In genomic region chr22:32206774-32207758, GRCh38 we compare ENCODE assay signal across 9 cellular contexts. TPM values are rescaled to one million over a fixed set of nuclear protein-coding genes. Genes with fewer than 3 reads are reported as not detected.
DNase-seq lines count a peak whose midpoint lies in the region; FAIRE-seq and TF ChIP-seq lines count a peak whose summit lies in the region.
"Had no signal": no experiment of that assay in that cellular context is flagged by ENCODE, and none has a peak within 500 bp of the region (broad histone marks: within the 10 kb centered on the region; RNA-seq: fewer than 3 reads in every experiment).

No MANE protein-coding gene starts in this region.

- H3K27ac Mint-ChIP-seq in nephron, result no peak overlapping the region

- peaks cover 43% of the 10 kb centered on the region for H3K27me3 Mint-ChIP-seq in nephron (ENCODE audit: low read depth)

- no peak overlapping the region for H3K4me3 ChIP-seq in HL-60 (replicated peaks; ENCODE audit: insufficient read depth, low read length)
- H3K4me3 ChIP-seq in choroid plexus epithelial cell (ENCODE audit: low read depth, low read length), result no peak overlapping the region

- DNase-seq in D721Med (ENCODE audit: insufficient read length, low spot score) (no peak), HL-60 (ENCODE audit: low read depth in 1 of 2, low spot score in 1 of 2) (peak; percentile 53 to 57), SK-N-DZ (ENCODE audit: low spot score) (peak; percentile 32), choroid plexus epithelial cell (ENCODE audit: low read depth) (peak; percentile 40), NCI-H2107 treated with DMSO at 0.1 percent for 48 hours (lab: John Stamatoyannopoulos, UW; ENCODE audit: unreplicated experiment) (no peak), globus pallidus (ENCODE audit: low spot score) (no peak), foreskin melanocyte (no peak)

- H3K4me1 Mint-ChIP-seq in nephron, result peaks cover 25% of the 10 kb centered on the region

- TF ChIP-seq CTCF in D721Med (IDR thresholded peaks at IDR 0.05; ENCODE audit: insufficient read depth, missing control alignments), result peak; percentile 50
- peak; percentile 71 for TF ChIP-seq CTCF in HL-60 (IDR thresholded peaks at IDR 0.05; ENCODE audit: insufficient read depth, low read length)
- TF ChIP-seq CTCF in choroid plexus epithelial cell (conservative IDR thresholded peaks at IDR 0.05; ENCODE audit: low read depth, low read length), result peak; percentile 71
- TF ChIP-seq CTCF in nephron (IDR thresholded peaks at IDR 0.05; ENCODE audit: unreplicated experiment in 3 of 3), result peak; percentile 24 to 48 (median 31)

- H3K27me3 ChIP-seq in HL-60 (ENCODE audit: insufficient read depth, poor library complexity, severe bottlenecking), result peaks cover 2% of the 10 kb centered on the region

- H3K4me3 Mint-ChIP-seq in nephron, result peak overlapping the region; percentile 75 to 84 (median 76)

- H3K27ac ChIP-seq in HL-60 (replicated peaks), result no peak overlapping the region

- H3K36me3 Mint-ChIP-seq in nephron (ENCODE audit: low read depth), result peaks cover 3% of the 10 kb centered on the region

- no peaks in the 10 kb centered on the region for H3K9me3 Mint-ChIP-seq in nephron

- FAIRE-seq in D721Med (lab: Jason Lieb, UNC), result no peak

RNA-seq across cellular contexts. Expression of gene RFPL2, which starts 2.2 kb away (rescaled TPM):
- not detected in 2 replicates for polyA plus RNA-seq in SK-N-DZ (2014; cell fraction: cytosol; rRNA removed)
- polyA plus RNA-seq in SK-N-DZ (2014; cell fraction: nucleus; rRNA removed), result 0.13 TPM in 1 of 2 replicates, not detected in the other
- polyA plus RNA-seq: urinary bladder had no signal

RNA-seq across cellular contexts. Expression of gene C22orf42, which starts 48.0 kb away (rescaled TPM):
- polyA plus RNA-seq in SK-N-DZ (2014; cell fraction: cytosol; rRNA removed), result not detected in 2 replicates
- not detected in 2 replicates for polyA plus RNA-seq in SK-N-DZ (2014; cell fraction: nucleus; rRNA removed)
- polyA plus RNA-seq: urinary bladder had no signal

RNA-seq across cellular contexts. Expression of gene SLC5A4, which starts 48.1 kb away (rescaled TPM):
- polyA plus RNA-seq in SK-N-DZ (2014; cell fraction: cytosol; rRNA removed), result not detected in 2 replicates
- polyA plus RNA-seq in SK-N-DZ (2014; cell fraction: nucleus; rRNA removed), result not detected in 2 replicates

Comparison
In these comparisons a context has a peak if more than half of its experiments do, and no peak if none do; other contexts are left out.
1. DNase-seq: peak in HL-60 (2 of 2), SK-N-DZ (single experiment) and choroid plexus epithelial cell (single experiment); none in D721Med (single experiment), NCI-H2107 treated with DMSO at 0.1 percent for 48 hours (single experiment), globus pallidus (single experiment) and foreskin melanocyte (single experiment).
2. Peak in every context shown above with its lines, with median percentiles within 50 percentile points of each other: CTCF ChIP-seq.